ENCODE assay signal across 8 cellular contexts in the genomic region with DNA sequence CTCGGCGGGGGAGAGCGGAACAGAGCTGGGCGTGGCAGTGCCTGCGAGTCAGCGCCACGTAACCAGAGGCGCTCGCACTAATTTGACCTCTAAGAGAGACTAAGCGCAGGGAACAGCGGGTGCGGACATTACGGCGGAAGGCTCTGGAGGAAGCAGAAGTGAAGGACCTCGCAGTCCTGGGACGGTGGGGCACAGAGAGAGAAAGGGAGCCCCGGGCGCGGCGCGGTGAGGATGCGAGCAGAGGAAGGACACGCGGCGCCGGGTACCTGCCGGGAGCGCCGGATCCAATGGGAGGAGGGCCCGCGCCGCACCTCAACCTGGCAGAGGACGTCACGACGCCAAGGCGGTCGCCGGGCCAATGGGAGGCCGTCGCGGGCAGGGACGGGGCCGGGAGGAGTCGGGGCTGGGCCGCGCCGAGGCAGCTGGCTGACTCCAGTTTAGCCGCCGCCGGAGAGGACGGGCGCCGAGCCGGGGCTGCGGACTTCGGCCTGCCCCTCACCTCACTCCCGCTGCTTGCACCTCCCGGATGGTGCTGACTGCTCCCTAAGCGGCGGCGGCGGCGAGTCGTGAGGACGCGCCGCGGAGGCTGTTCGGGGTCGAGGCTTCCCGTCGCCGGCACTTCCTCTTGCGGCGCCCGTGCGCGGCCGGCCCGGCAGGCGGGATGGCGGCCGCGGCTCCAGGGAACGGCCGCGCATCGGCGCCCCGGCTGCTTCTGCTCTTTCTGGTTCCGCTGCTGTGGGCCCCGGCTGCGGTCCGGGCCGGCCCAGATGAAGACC. TPM values are rescaled to one million over a fixed set of nuclear protein-coding genes. Genes with fewer than 3 reads are reported as not detected.
A peak's percentile ranks its signal among the peaks of the same experiment; 100 is the strongest.
DNase-seq lines count a peak whose midpoint lies in the region; ATAC-seq, FAIRE-seq and TF ChIP-seq lines count a peak whose summit lies in the region.

A gene with protein sequence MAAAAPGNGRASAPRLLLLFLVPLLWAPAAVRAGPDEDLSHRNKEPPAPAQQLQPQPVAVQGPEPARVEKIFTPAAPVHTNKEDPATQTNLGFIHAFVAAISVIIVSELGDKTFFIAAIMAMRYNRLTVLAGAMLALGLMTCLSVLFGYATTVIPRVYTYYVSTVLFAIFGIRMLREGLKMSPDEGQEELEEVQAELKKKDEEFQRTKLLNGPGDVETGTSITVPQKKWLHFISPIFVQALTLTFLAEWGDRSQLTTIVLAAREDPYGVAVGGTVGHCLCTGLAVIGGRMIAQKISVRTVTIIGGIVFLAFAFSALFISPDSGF (plus strand): TSS at position 429 of the 776 bp plus-strand sequence. CDS start 233 bp downstream, at position 662.

- H3K36me3 ChIP-seq in KOPT-K1 (ENCODE audit: insufficient read depth, low read length) (peaks cover 29% of the 10 kb centered on the region), esophagus muscularis mucosa (peaks cover 0 to 2% (median 0%) of the 10 kb centered on the region in 4 donors)

- FAIRE-seq in RCC 7860 (lab: Jason Lieb, UNC), result no peak

- peak within 1 kb of the TSS; percentile 90 to 97 for H3K4me3 Mint-ChIP-seq in activated T-cell treated with anti-CD3 and anti-CD28 coated beads, Interleukin-2, amount 50 U/mL, for 72 hours

- intact Hi-C loops in esophagus muscularis mucosa (cut with DNase I), result loop anchor here (2.0 to 5.0 kb wide), 2 partner anchors 49 to 152 kb away; a partner anchor contains a TSS

- peak within 1 kb of the TSS; percentile 97 for H3K27ac Mint-ChIP-seq in activated T-cell treated with anti-CD3 and anti-CD28 coated beads, Interleukin-2, amount 50 U/mL, for 72 hours

- no peak for TF ChIP-seq EP300 in esophagus muscularis mucosa (IDR thresholded peaks at IDR 0.05)

- H3K27me3 Mint-ChIP-seq in activated T-cell treated with anti-CD3 and anti-CD28 coated beads, Interleukin-2, amount 50 U/mL, for 72 hours (ENCODE audit: low read depth), result no peaks in the 10 kb centered on the region

- H3K4me1 ChIP-seq in esophagus muscularis mucosa, result peaks cover 25 to 41% (median 39%) of the 10 kb centered on the region in 4 donors

- DNase-seq in DMS79 treated with DMSO at 0.1 percent for 48 hours (lab: John Stamatoyannopoulos, UW), result peak; percentile 79
- DNase-seq in RCC 7860 (ENCODE audit: low spot score), result peak; percentile 72
- peak; percentile 93 for DNase-seq in activated T-cell treated with anti-CD3 and anti-CD28 coated beads, Interleukin-2, amount 50 U/mL, for 72 hours
- DNase-seq in esophagus muscularis mucosa (ENCODE audit: extremely low spot score), result peak; percentile 96
- peak; percentile 88 for DNase-seq in myocyte (ENCODE audit: low read depth)
- peak; percentile 85 to 87 for DNase-seq in stimulated activated CD8-positive, alpha-beta memory T cell treated with anti-CD3 and anti-CD28 coated beads, Interleukin-7, amount 100 ng/mL, for 48 hours (ENCODE audit: extremely low read depth in 1 of 2, low read depth in 1 of 2)

- H3K9me3 Mint-ChIP-seq in activated T-cell treated with anti-CD3 and anti-CD28 coated beads, Interleukin-2, amount 50 U/mL, for 72 hours, result no peaks in the 10 kb centered on the region

- WGBS in esophagus muscularis mucosa, result 0% methylated on average over 25 of the region's 95 CpGs

- peak; percentile 93 for ATAC-seq in GM21825 (IDR thresholded peaks at IDR 0.05; ENCODE audit: unreplicated experiment)
- peak; percentile 96 for ATAC-seq in activated T-cell treated with anti-CD3 and anti-CD28 coated beads, Interleukin-2, amount 50 U/mL, for 72 hours (replicated peaks in 1 of 2)

- H3K9me3 ChIP-seq in KOPT-K1 (ENCODE audit: insufficient read depth, low read length, poor library complexity, severe bottlenecking), result no peaks in the 10 kb centered on the region
- no peaks in the 10 kb centered on the region for H3K9me3 ChIP-seq in esophagus muscularis mucosa

- H3K4me3 ChIP-seq in esophagus muscularis mucosa, result peak within 1 kb of the TSS; percentile 88 to 100 (median 96)

- H3K36me3 Mint-ChIP-seq in activated T-cell treated with anti-CD3 and anti-CD28 coated beads, Interleukin-2, amount 50 U/mL, for 72 hours (ENCODE audit: insufficient read depth in 2 of 2), result peaks cover 12 to 15% of the 10 kb centered on the region in 2 donors

- peak; percentile 97 for TF ChIP-seq POLR2A in esophagus muscularis mucosa (IDR thresholded peaks at IDR 0.05; ENCODE audit: low read depth)

- TF ChIP-seq CTCF in esophagus muscularis mucosa (IDR thresholded peaks at IDR 0.05), result peak in 1 of 3 experiments; percentile 17

- peaks cover 31% of the 10 kb centered on the region for H3K4me1 Mint-ChIP-seq in activated T-cell treated with anti-CD3 and anti-CD28 coated beads, Interleukin-2, amount 50 U/mL, for 72 hours (ENCODE audit: low read depth)

- H3K27ac ChIP-seq in KOPT-K1 (ENCODE audit: low read depth, low read length, poor library complexity, severe bottlenecking) (peak within 1 kb of the TSS; percentile 85), esophagus muscularis mucosa (replicated peaks in 1 of 4) (peak within 1 kb of the TSS; percentile 94 to 100 (median 100))

- no peaks in the 10 kb centered on the region for H3K27me3 ChIP-seq in esophagus muscularis mucosa

RNA-seq across cellular contexts. Expression of the gene that starts here (rescaled TPM):
- total RNA-seq in activated T-cell treated with anti-CD3 and anti-CD28 coated beads, Interleukin-2, amount 50 U/mL, for 72 hours, result 10 to 100 TPM; 65.8 to 65.9 TPM
- 100 to 1,000 TPM; 133 to 193 (median 168) TPM for total RNA-seq in esophagus muscularis mucosa
- 124 and 134 TPM in 2 replicates for total RNA-seq in myocyte
- polyA plus RNA-seq in myocyte (2012), result 80.2 TPM

Comparison
In these comparisons a context has a peak if more than half of its experiments do, and no peak if none do; other contexts are left out.
1. Peak in every context shown above with its lines: DNase-seq, ATAC-seq, H3K4me3 ChIP-seq and H3K27ac ChIP-seq.